8 cellular contexts compared by ENCODE assay signal in genomic region chr9:33202552-33203300, GRCh38. TPM values are rescaled to one million over a fixed set of nuclear protein-coding genes. Genes with fewer than 3 reads are reported as not detected.
DNase-seq lines count a peak whose midpoint lies in the region; ATAC-seq and TF ChIP-seq lines count a peak whose summit lies in the region.
"Had no signal": no experiment of that assay in that cellular context is flagged by ENCODE, and none has a peak within 500 bp of the region (broad histone marks: within the 10 kb centered on the region; RNA-seq: fewer than 3 reads in every experiment).

No MANE protein-coding gene starts in this region.

- no peak overlapping the region for H3K9ac ChIP-seq in fibroblast of lung (ENCODE audit: insufficient read depth, low read length)

- DNase-seq in Panc1 (ENCODE audit: low read depth, low spot score): no peak
- peak; percentile 55 to 82 for DNase-seq in fibroblast of lung (ENCODE audit: low read depth in 2 of 2)
- DNase-seq in stimulated activated CD8-positive, alpha-beta memory T cell treated with anti-CD3 and anti-CD28 coated beads, Interleukin-4, amount 100 ng/mL, for 48 hours: peak; percentile 44
- no peak for DNase-seq in NCI-H2081 treated with DMSO at 0.1 percent for 48 hours (lab: John Stamatoyannopoulos, UW)
- DNase-seq in G401 (ENCODE audit: low spot score): no peak

- H3K9me3 ChIP-seq in Panc1 (ENCODE audit: control insufficient read depth, insufficient read depth, low read depth, low read length) (no peaks in the 10 kb centered on the region), fibroblast of lung (ENCODE audit: control insufficient read depth, insufficient read depth, low read depth, low read length) (no peaks in the 10 kb centered on the region)

- H3K4me1 ChIP-seq in Panc1 (ENCODE audit: control insufficient read depth, insufficient read depth, low read length) (no peaks in the 10 kb centered on the region), fibroblast of lung (ENCODE audit: control insufficient read depth, extremely low read depth, insufficient read depth, low read length) (no peaks in the 10 kb centered on the region)

- H3K79me2 ChIP-seq in fibroblast of lung (ENCODE audit: control insufficient read depth, insufficient read depth, low read length): no peaks in the 10 kb centered on the region

- H3K4me3 ChIP-seq in Panc1 (ENCODE audit: low read depth in 2 of 2, low read length in 2 of 2) (no peak overlapping the region), fibroblast of lung (replicated peaks in 1 of 4; ENCODE audit: control extremely low read depth in 1 of 4, insufficient read depth in 1 of 4, low read depth in 3 of 4, low read length in 4 of 4) (no peak overlapping the region)

- TF ChIP-seq CTCF in Panc1 (IDR thresholded peaks at IDR 0.05) (no peak), fibroblast of lung (conservative IDR thresholded peaks at IDR 0.05 in 1 of 2, IDR thresholded peaks at IDR 0.05 in 1 of 2; ENCODE audit: low read depth in 1 of 2, low read length in 2 of 2) (no peak)

- no peak overlapping the region for H3K4me2 ChIP-seq in fibroblast of lung (ENCODE audit: extremely low read depth, insufficient read depth, low read length)

- CTCF ChIA-PET in Panc1 (lab: Charles Lee): no interaction called here

- H3K36me3 ChIP-seq in Panc1 (ENCODE audit: control insufficient read depth, insufficient read depth, low read length) (no peaks in the 10 kb centered on the region), fibroblast of lung (ENCODE audit: control insufficient read depth, insufficient read depth, low read length) (no peaks in the 10 kb centered on the region)

- intact Hi-C loops in Panc1 (cut with micrococcal nuclease; ENCODE audit: unreplicated experiment): no loop called here

- H2AFZ ChIP-seq in fibroblast of lung (ENCODE audit: low read length): no peak overlapping the region

- in situ Hi-C loops in Panc1 (cut with HindIII; ENCODE audit: low pct_unique_long_range_greater_than_20kb, low sequenced_read_pairs) (no loop called here), G401 (cut with HindIII; ENCODE audit: low sequenced_read_pairs) (no loop called here)

- POLR2A ChIA-PET in Panc1 (lab: Charles Lee): interaction anchor here (0.6 kb wide), 1 partner anchor 9 kb away, joined by 3 read pairs; no protein-coding TSS in a partner anchor

- BruUV-seq in Panc1 (replicated peaks; lab: Mats Ljungman, UMichigan): no TSS peak

- no peaks in the 10 kb centered on the region for H4K20me1 ChIP-seq in fibroblast of lung (ENCODE audit: control insufficient read depth, extremely low read depth, insufficient read depth, low read length)

- ATAC-seq in GM18909 (IDR thresholded peaks at IDR 0.05; ENCODE audit: poor library complexity, unreplicated experiment) (peak; percentile 99), HG02759 (IDR thresholded peaks at IDR 0.05; ENCODE audit: unreplicated experiment) (peak; percentile 100), Panc1 (peak; percentile 54; the same call in 1 of the 2 replicates)

- H3K27ac ChIP-seq in Panc1 (ENCODE audit: low read length): no peak overlapping the region
- no peak overlapping the region for H3K27ac ChIP-seq in fibroblast of lung (ENCODE audit: insufficient read depth, low read length)

- H3K27me3 ChIP-seq in Panc1 (ENCODE audit: control insufficient read depth, insufficient read depth, low read length) (0 out of 2 replicates have a peak, but pooled peaks cover 6% of the 10 kb centered on the region), fibroblast of lung (ENCODE audit: control insufficient read depth, insufficient read depth, low read length) (peaks cover 17% of the 10 kb centered on the region)

RNA-seq across cellular contexts. Expression of gene B4GALT1, which starts 35.6 kb away (rescaled TPM):
- total RNA-seq in Panc1 (2021; ENCODE audit: unreplicated experiment) (57.4 TPM), fibroblast of lung (18.2 and 24.1 TPM in 2 replicates)
- 34.5 TPM for polyA plus RNA-seq in Panc1 (2012; ENCODE audit: insufficient read length)
- 51.9 and 64.8 TPM in 2 replicates for polyA plus RNA-seq in fibroblast of lung
- 51.1 and 64.0 TPM in 2 replicates for polyA plus RNA-seq in fibroblast of lung (2012)
- 125 and 129 TPM in 2 replicates for polyA minus RNA-seq in fibroblast of lung (ENCODE audit: low replicate concordance)
- 15.1 and 15.3 TPM in 2 replicates for total RNA-seq in G401 (2014; rRNA removed; shearing (Covaris generic))

RNA-seq across cellular contexts. Expression of gene SPINK4, which starts 37.2 kb away (rescaled TPM):
- not detected for total RNA-seq in Panc1 (2021; ENCODE audit: unreplicated experiment)
- polyA plus RNA-seq in Panc1 (2012; ENCODE audit: insufficient read length): not detected
- total RNA-seq in fibroblast of lung: not detected in 2 replicates
- polyA plus RNA-seq in fibroblast of lung: not detected in 2 replicates
- polyA plus RNA-seq in fibroblast of lung (2012): not detected in 2 replicates
- polyA minus RNA-seq in fibroblast of lung (ENCODE audit: low replicate concordance): not detected in 2 replicates
- not detected in 2 replicates for total RNA-seq in G401 (2014; rRNA removed; shearing (Covaris generic))
- polyA plus RNA-seq: neural cell had no signal

Comparison
In these comparisons a context has a peak if more than half of its experiments do, and no peak if none do; other contexts are left out.
1. DNase-seq: peak in fibroblast of lung (2 of 2) and stimulated activated CD8-positive, alpha-beta memory T cell treated with anti-CD3 and anti-CD28 coated beads, Interleukin-4, amount 100 ng/mL, for 48 hours (single experiment); none in Panc1 (single experiment), NCI-H2081 treated with DMSO at 0.1 percent for 48 hours (single experiment) and G401 (single experiment).
2. Peak in every context shown above with its lines, with median percentiles within 50 percentile points of each other: ATAC-seq.